ENCODE assay signal across 24 cellular contexts in the genomic region with DNA sequence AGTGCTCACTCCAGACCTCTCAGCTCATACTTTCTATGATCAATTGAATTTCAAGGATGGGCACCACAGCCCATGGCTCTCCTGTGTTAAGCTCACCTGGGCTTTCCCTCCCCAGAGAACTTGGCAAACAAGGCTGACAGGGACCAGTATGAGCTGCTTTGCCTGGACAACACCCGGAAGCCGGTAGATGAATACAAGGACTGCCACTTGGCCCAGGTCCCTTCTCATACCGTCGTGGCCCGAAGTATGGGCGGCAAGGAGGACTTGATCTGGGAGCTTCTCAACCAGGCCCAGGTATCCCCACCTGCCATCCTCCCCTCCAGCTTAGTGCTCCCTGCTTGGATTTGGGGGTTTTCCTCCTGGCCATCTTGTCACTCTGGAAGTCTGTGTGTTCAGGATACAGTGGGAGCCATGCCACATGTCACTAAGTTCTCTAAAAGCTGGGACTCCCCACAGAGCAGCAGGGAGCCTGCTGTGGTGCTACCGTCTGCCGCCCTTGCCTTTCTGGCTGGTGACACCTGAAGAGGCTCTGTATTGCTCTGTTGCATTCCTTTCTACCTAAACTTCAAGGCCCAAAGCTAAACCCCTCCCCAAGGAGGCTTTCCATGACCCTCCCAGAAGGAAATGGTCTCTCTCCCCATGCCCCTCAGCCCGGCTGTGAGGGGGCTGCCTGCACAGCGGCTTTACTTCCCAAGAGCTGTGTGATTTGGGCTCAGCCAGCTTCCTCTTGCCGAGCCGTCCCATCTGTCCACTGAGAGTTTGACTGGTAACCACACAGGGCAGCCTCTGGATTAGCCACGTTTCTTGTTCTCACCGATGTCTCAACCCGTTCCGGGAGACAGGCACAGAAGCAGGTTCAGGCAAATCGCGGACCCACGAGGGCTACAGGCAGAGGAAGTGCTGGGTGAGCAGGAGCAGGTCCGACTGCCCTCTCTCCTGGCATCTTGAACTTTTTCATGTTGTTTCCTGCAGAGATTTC. TPM values are rescaled to one million over a fixed set of nuclear protein-coding genes. Genes with fewer than 3 reads are reported as not detected.
"Had no signal": no experiment of that assay in that cellular context is flagged by ENCODE, and none has a peak within 500 bp of the region (broad histone marks: within the 10 kb centered on the region; RNA-seq: fewer than 3 reads in every experiment).

No MANE protein-coding gene starts in this region.

- H3K4me1 ChIP-seq: lower lobe of right lung, transverse colon, vagina had no signal

- H2AFZ ChIP-seq: hepatocyte had no signal

- H3K79me2 ChIP-seq: hepatocyte had no signal

- H3K27me3 Mint-ChIP-seq: activated naive CD8-positive, alpha-beta T cell treated with anti-CD3 and anti-CD28 coated beads, Interleukin-2, amount 50 U/mL, for 24 hours had no signal

- H3K36me3 ChIP-seq: lower lobe of right lung, transverse colon, vagina had no signal

- H3K4me3 ChIP-seq: hepatocyte, lower lobe of right lung, transverse colon, vagina had no signal

- H3K27ac ChIP-seq: hepatocyte, lower lobe of right lung, transverse colon, vagina, VCaP had no signal

- DNase-seq: activated CD4-positive, alpha-beta T cell treated with anti-CD3 and anti-CD28 coated beads for 1 hour; activated CD8-positive, alpha-beta memory T cell treated with anti-CD3 and anti-CD28 coated beads for 24 hours; activated CD8-positive, alpha-beta memory T cell treated with anti-CD3 and anti-CD28 coated beads, Interleukin-2, amount 50 U/mL, for 48 hours; activated effector memory CD4-positive, alpha-beta T cell treated with Interleukin-2 at 50 U/mL for 16 hours; activated naive CD4-positive, alpha-beta T cell treated with anti-CD3 and anti-CD28 coated beads, Interleukin-2, amount 10 ng/mL, durations not matched to agents 7 days and 5 days; activated naive CD8-positive, alpha-beta T cell treated with anti-CD3 and anti-CD28 coated beads, Interleukin-2, amount 50 U/mL, for 24 hours; activated T-cell treated with anti-CD3 and anti-CD28 coated beads, Interleukin-2, amount 50 U/mL, for 48 hours; anterior cingulate cortex; cerebellar nuclear complex; effector CD8-positive, alpha-beta T cell; left cardiac atrium; lower lobe of right lung; nephron progenitor cell; nucleus accumbens; stimulated activated CD4-positive, alpha-beta T cell treated with anti-CD3 and anti-CD28 coated beads, Interleukin-12 subunit alpha, Interleukin-12 subunit beta, amount 100 ng/mL, for 4 hours; stimulated activated CD4-positive, alpha-beta T cell treated with anti-CD3 and anti-CD28 coated beads, Interleukin-1b, Interleukin-23, amount 100 ng/mL, for 48 hours; stimulated activated CD8-positive, alpha-beta memory T cell treated with anti-CD3 and anti-CD28 coated beads, Interleukin-4, amount 100 ng/mL, for 48 hours; transverse colon had no signal

- H3K36me3 Mint-ChIP-seq: activated naive CD4-positive, alpha-beta T cell treated with anti-CD3 and anti-CD28 coated beads, Interleukin-2, amount 10 ng/mL, durations not matched to agents 7 days and 5 days; mesothelial cell of epicardium had no signal

- H3K4me2 ChIP-seq: hepatocyte had no signal

- H3K9me3 ChIP-seq: lower lobe of right lung, transverse colon, vagina had no signal

- ATAC-seq: activated naive CD8-positive, alpha-beta T cell treated with anti-CD3 and anti-CD28 coated beads, Interleukin-2, amount 50 U/mL, for 24 hours; left cardiac atrium; lower lobe of right lung had no signal

- H3K4me3 Mint-ChIP-seq: activated naive CD4-positive, alpha-beta T cell treated with anti-CD3 and anti-CD28 coated beads, Interleukin-2, amount 10 ng/mL, durations not matched to agents 7 days and 5 days; activated naive CD8-positive, alpha-beta T cell treated with anti-CD3 and anti-CD28 coated beads, Interleukin-2, amount 50 U/mL, for 24 hours; dendritic cell treated with granulocyte-macrophage colony-stimulating factor and Interleukin-4, amounts not matched to agents 40 ng/mL and 50 ng/mL, for 4 days; mesothelial cell of epicardium; nephron progenitor cell had no signal

- H3K27ac Mint-ChIP-seq: activated naive CD4-positive, alpha-beta T cell treated with anti-CD3 and anti-CD28 coated beads, Interleukin-2, amount 10 ng/mL, durations not matched to agents 7 days and 5 days; activated naive CD8-positive, alpha-beta T cell treated with anti-CD3 and anti-CD28 coated beads, Interleukin-2, amount 50 U/mL, for 24 hours; dendritic cell treated with granulocyte-macrophage colony-stimulating factor and Interleukin-4, amounts not matched to agents 40 ng/mL and 50 ng/mL, for 4 days; mesothelial cell of epicardium; nephron progenitor cell had no signal

- H3K27me3 ChIP-seq: transverse colon, vagina had no signal

- H3K9me3 Mint-ChIP-seq: activated naive CD4-positive, alpha-beta T cell treated with anti-CD3 and anti-CD28 coated beads, Interleukin-2, amount 10 ng/mL, durations not matched to agents 7 days and 5 days; activated naive CD8-positive, alpha-beta T cell treated with anti-CD3 and anti-CD28 coated beads, Interleukin-2, amount 50 U/mL, for 24 hours; dendritic cell treated with granulocyte-macrophage colony-stimulating factor and Interleukin-4, amounts not matched to agents 40 ng/mL and 50 ng/mL, for 4 days; mesothelial cell of epicardium; nephron progenitor cell had no signal

- H3K4me1 Mint-ChIP-seq: activated naive CD4-positive, alpha-beta T cell treated with anti-CD3 and anti-CD28 coated beads, Interleukin-2, amount 10 ng/mL, durations not matched to agents 7 days and 5 days; activated naive CD8-positive, alpha-beta T cell treated with anti-CD3 and anti-CD28 coated beads, Interleukin-2, amount 50 U/mL, for 24 hours; nephron progenitor cell had no signal

RNA-seq across cellular contexts. Expression of gene TF, which starts 10.8 kb away (rescaled TPM):
- total RNA-seq: fibroblast of villous mesenchyme had no signal
